9 cellular contexts compared by ENCODE assay signal in genomic region chr3:149438981-149439380, GRCh38. TPM values are rescaled to one million over a fixed set of nuclear protein-coding genes. Genes with fewer than 3 reads are reported as not detected.
"Had no signal": no experiment of that assay in that cellular context is flagged by ENCODE, and none has a peak within 500 bp of the region (broad histone marks: within the 10 kb centered on the region; RNA-seq: fewer than 3 reads in every experiment).

No MANE protein-coding gene starts in this region.

- H3K36me3 Mint-ChIP-seq: IgD-negative memory B cell had no signal

- H3K4me3 ChIP-seq: K562 had no signal

- ATAC-seq: HepG2, K562 had no signal

- H3K27ac ChIP-seq: HL-60 had no signal

- H3K9me3 Mint-ChIP-seq: IgD-negative memory B cell had no signal

- H3K27ac Mint-ChIP-seq: IgD-negative memory B cell had no signal

- DNase-seq: IMR-90, KBM-7, KG1 had no signal

- FAIRE-seq: HepG2, HTR-8/SVneo, K562 had no signal

RNA-seq across cellular contexts. Expression of gene TM4SF4, which starts 35.5 kb away (rescaled TPM):
- total RNA-seq: HT1080 had no signal
- polyA plus RNA-seq: IgD-negative memory B cell, K562 had no signal
